20 cellular contexts compared by ENCODE assay signal in genomic region chr3:23548706-23549105, GRCh38.
"Had no signal": no experiment of that assay in that cellular context is flagged by ENCODE, and none has a peak within 500 bp of the region (broad histone marks: within the 10 kb centered on the region; RNA-seq: fewer than 3 reads in every experiment).

No MANE protein-coding gene starts in this region.

- H3K4me1 ChIP-seq: esophagus muscularis mucosa, transverse colon, vagina had no signal

- H3K4me1 Mint-ChIP-seq: activated CD4-positive, alpha-beta T cell treated with anti-CD3 and anti-CD28 coated beads for 36 hours; activated naive CD4-positive, alpha-beta T cell treated with anti-CD3 and anti-CD28 coated beads, Interleukin-2, amount 50 U/mL, for 24 hours; T-cell had no signal

- H3K4me3 ChIP-seq: esophagus muscularis mucosa, left lung, transverse colon, vagina had no signal

- H3K27me3 Mint-ChIP-seq: activated CD4-positive, alpha-beta T cell treated with anti-CD3 and anti-CD28 coated beads for 36 hours; activated naive CD4-positive, alpha-beta T cell treated with anti-CD3 and anti-CD28 coated beads, Interleukin-2, amount 50 U/mL, for 24 hours; T-cell had no signal

- H3K4me3 Mint-ChIP-seq: activated CD4-positive, alpha-beta T cell treated with anti-CD3 and anti-CD28 coated beads for 36 hours; activated naive CD4-positive, alpha-beta T cell treated with anti-CD3 and anti-CD28 coated beads, Interleukin-2, amount 50 U/mL, for 24 hours; T-cell; WTC11 had no signal

- ATAC-seq: left lung, T-cell, WTC11 had no signal

- H3K9me3 Mint-ChIP-seq: activated naive CD4-positive, alpha-beta T cell treated with anti-CD3 and anti-CD28 coated beads, Interleukin-2, amount 50 U/mL, for 24 hours; T-cell had no signal

- H3K36me3 Mint-ChIP-seq: activated naive CD4-positive, alpha-beta T cell treated with anti-CD3 and anti-CD28 coated beads, Interleukin-2, amount 50 U/mL, for 24 hours had no signal

- H3K36me3 ChIP-seq: esophagus muscularis mucosa, left lung, transverse colon, vagina had no signal

- H3K27ac Mint-ChIP-seq: activated CD4-positive, alpha-beta T cell treated with anti-CD3 and anti-CD28 coated beads for 36 hours; activated naive CD4-positive, alpha-beta T cell treated with anti-CD3 and anti-CD28 coated beads, Interleukin-2, amount 50 U/mL, for 24 hours; T-cell; WTC11 had no signal

- H3K27me3 ChIP-seq: esophagus muscularis mucosa, left lung, transverse colon, vagina had no signal

- H3K27ac ChIP-seq: esophagus muscularis mucosa, left lung, transverse colon, vagina had no signal

- H3K9me3 ChIP-seq: esophagus muscularis mucosa, left lung, transverse colon, vagina had no signal

- DNase-seq: activated CD4-positive, alpha-beta T cell treated with anti-CD3 and anti-CD28 coated beads for 36 hours; activated CD4-positive, alpha-beta T cell treated with anti-CD3 and anti-CD28 coated beads, Interleukin-2, amount 50 U/mL, for 48 hours; activated gamma-delta T cell; hippocampal formation; kidney; left lung; occipital lobe; posterior cingulate gyrus; retina; stimulated activated CD4-positive, alpha-beta T cell treated with anti-CD3 and anti-CD28 coated beads, Interleukin-12 subunit alpha, Interleukin-12 subunit beta, amount 100 ng/mL, for 4 hours; stimulated activated CD4-positive, alpha-beta T cell treated with anti-CD3 and anti-CD28 coated beads, Interleukin-1b, Interleukin-23, amount 100 ng/mL, for 48 hours; stimulated activated CD8-positive, alpha-beta memory T cell treated with anti-CD3 and anti-CD28 coated beads, Interleukin-4, amount 100 ng/mL, for 48 hours; stimulated activated naive CD4-positive, alpha-beta T cell treated with Interleukin-2 at 50 U/mL for 16 hours; substantia nigra; T-cell; transverse colon had no signal
